8 cellular contexts compared by ENCODE assay signal in the genomic region with DNA sequence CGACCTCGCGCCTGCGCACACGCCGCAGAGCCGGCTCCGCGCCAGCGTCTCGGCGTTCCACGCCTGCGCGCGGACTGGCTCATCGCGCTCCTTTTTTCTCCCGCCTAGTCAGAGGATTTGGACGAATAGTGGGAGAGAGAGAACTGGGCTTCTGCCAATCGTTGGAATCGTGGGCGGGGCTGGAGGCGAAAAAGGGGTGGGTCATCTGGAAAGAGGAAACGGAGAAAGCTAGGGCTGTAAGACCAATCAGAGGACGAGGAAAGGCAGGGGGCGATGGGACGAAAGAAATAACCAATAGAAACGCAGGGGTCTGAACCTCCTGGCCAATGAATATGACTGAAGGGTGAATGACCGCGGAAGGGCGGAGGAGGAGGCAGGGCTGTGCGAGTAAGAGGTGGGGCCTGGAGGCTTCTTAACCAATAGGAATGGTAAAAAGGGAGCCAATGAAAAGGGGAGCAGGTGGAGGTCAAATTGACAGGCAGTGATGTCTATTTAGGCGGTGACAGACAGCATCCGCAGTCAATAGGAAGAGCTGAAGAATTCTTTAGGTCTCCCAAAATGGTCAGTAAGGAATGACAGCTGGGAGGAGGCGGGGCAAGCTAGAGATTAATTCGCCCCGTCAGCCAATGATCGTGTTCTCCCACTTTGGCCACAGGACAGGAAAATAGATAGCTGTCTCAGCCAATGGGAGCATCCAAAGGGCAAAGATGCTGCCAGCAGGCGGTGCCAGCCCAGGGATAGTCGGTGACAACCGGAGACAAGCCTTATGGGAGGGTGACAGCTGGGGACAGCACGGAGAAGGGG. TPM values are rescaled to one million over a fixed set of nuclear protein-coding genes. Genes with fewer than 3 reads are reported as not detected.
DNase-seq lines count a peak whose midpoint lies in the region; ATAC-seq, FAIRE-seq and TF ChIP-seq lines count a peak whose summit lies in the region.

A gene with protein sequence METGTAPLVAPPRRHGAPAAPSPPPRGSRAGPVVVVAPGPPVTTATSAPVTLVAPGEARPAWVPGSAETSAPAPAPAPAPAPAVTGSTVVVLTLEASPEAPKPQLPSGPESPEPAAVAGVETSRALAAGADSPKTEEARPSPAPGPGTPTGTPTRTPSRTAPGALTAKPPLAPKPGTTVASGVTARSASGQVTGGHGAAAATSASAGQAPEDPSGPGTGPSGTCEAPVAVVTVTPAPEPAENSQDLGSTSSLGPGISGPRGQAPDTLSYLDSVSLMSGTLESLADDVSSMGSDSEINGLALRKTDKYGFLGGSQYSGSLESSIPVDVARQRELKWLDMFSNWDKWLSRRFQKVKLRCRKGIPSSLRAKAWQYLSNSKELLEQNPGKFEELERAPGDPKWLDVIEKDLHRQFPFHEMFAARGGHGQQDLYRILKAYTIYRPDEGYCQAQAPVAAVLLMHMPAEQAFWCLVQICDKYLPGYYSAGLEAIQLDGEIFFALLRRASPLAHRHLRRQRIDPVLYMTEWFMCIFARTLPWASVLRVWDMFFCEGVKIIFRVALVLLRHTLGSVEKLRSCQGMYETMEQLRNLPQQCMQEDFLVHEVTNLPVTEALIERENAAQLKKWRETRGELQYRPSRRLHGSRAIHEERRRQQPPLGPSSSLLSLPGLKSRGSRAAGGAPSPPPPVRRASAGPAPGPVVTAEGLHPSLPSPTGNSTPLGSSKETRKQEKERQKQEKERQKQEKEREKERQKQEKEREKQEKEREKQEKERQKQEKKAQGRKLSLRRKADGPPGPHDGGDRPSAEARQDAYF (minus strand): TSS at position 51 of the 804 bp plus-strand sequence. CDS start 311 bp downstream, outside the sequence.

- H3K27me3 ChIP-seq in gastrocnemius medialis: no peaks in the 10 kb centered on the region

- FAIRE-seq in A204.1 (lab: Jason Lieb, UNC): peak; percentile 100

- in situ Hi-C loops in T47D (cut with HindIII; ENCODE audit: low pct_unique_long_range_greater_than_20kb, low sequenced_read_pairs): no loop called here
- in situ Hi-C loops in gastrocnemius medialis (cut with MboI; ENCODE audit: low sequenced_read_pairs in 4 of 4): loop anchor here in 2 of 4 donors (25.0 kb wide), 2 partner anchors 283 to 308 kb away; partner anchors contain the start of genes ALDOA (in 1 of the 2), PPP4C (in 1 of the 2), TBX6 (in 1 of the 2) and YPEL3 (in 1 of the 2)

- H3K36me3 ChIP-seq in gastrocnemius medialis: peaks cover 0 to 1% of the 10 kb centered on the region in 2 donors

- ATAC-seq in GM18867 (IDR thresholded peaks at IDR 0.05; ENCODE audit: unreplicated experiment) (peak; percentile 74), HG03135 (IDR thresholded peaks at IDR 0.05; ENCODE audit: unreplicated experiment) (peak; percentile 72), gastrocnemius medialis (peak; percentile 83 to 87)

- TF ChIP-seq POLR2A in gastrocnemius medialis (IDR thresholded peaks at IDR 0.05): no peak

- DNase-seq in NCI-H2196 (lab: John Stamatoyannopoulos, UW; ENCODE audit: unreplicated experiment): peak; percentile 100
- DNase-seq in T47D (ENCODE audit: low read depth in 1 of 2, low spot score in 1 of 2): peak; percentile 97 to 100
- DNase-seq in gastrocnemius medialis: peak; percentile 99 to 100

- no peaks in the 10 kb centered on the region for H3K9me3 ChIP-seq in gastrocnemius medialis

- no peak for TF ChIP-seq CTCF in VCaP (conservative IDR thresholded peaks at IDR 0.05)
- peak in 1 of 5 experiments; percentile 14 for TF ChIP-seq CTCF in gastrocnemius medialis (IDR thresholded peaks at IDR 0.05 in 4 of 5, conservative IDR thresholded peaks at IDR 0.05 in 1 of 5)

- intact Hi-C loops in gastrocnemius medialis (cut with DNase I; ENCODE audit: low total_unique reads): loop anchor here (1.0 to 10.0 kb wide), 5 partner anchors 15 to 563 kb away; partner anchors contain the start of genes CD2BP2, FBRS, MAZ and TBX6

- H3K27ac ChIP-seq in VCaP (peak within 1 kb of the TSS; percentile 81), gastrocnemius medialis (peak within 1 kb of the TSS; percentile 90 to 99 (median 96))

- H3K4me1 ChIP-seq in gastrocnemius medialis: peaks cover 41 to 64% of the 10 kb centered on the region in 2 donors

- peak within 1 kb of the TSS; percentile 50 for H3K4me3 ChIP-seq in iPS-11a (ENCODE audit: low read depth, low read length)
- H3K4me3 ChIP-seq in gastrocnemius medialis: peak within 1 kb of the TSS; percentile 65 to 78 (median 74)

RNA-seq across cellular contexts. Expression of the gene that starts here (rescaled TPM):
- 10 to 100 TPM; 35.3 to 52.6 (median 43.6) TPM for total RNA-seq in gastrocnemius medialis

Comparison
In these comparisons a context has a peak if more than half of its experiments do, and no peak if none do; other contexts are left out.
1. Peak in every context shown above with its lines: DNase-seq, ATAC-seq, H3K4me3 ChIP-seq and H3K27ac ChIP-seq.